In the genomic region with DNA sequence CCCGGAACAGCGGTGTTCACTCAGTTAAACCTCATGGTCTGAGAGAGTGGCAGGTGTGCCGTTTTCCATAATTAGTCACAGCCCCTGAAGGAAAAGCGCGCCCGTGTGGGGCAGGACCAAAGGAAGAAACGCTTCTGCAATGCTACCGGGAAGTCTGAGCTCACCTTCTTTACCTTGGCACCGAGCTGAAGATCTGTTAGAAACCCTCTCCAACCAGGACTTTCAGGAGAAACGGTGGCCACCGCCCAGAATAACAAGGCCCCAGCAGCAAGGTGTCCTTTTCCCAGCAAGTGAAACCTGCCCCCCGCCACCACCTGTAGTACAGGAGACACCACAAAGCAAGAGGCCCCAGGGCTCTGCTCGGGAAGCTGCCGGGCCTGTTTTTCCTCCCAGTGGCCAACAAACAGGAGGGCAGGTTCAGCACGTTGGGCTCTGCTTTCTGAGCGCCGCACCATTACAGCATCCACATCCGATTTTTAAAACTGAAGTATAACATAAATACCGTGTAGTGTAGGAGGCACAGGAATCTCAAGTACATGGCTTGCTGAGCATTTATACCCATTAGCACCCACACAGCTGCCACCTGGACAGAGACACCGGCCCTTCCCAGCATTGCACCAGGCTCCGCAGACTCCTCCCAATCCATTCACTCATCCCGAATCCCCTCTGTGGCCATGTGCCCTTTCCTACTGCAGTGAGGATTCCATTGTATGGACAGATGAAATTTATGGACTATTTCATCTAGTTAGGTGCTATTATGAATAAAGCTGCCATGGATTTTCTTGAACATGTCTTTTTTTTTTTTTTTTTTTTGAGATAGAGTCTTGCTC, we compare ENCODE assay signal across 13 cellular contexts.
DNase-seq lines count a peak whose midpoint lies in the region; TF ChIP-seq lines count a peak whose summit lies in the region.
"Had no signal": no experiment of that assay in that cellular context is flagged by ENCODE, and none has a peak within 500 bp of the region (broad histone marks: within the 10 kb centered on the region; RNA-seq: fewer than 3 reads in every experiment).

No MANE protein-coding gene starts in this region.

- TF ChIP-seq CTCF in transverse colon (IDR thresholded peaks at IDR 0.05) (no peak), vagina (IDR thresholded peaks at IDR 0.05) (no peak)

- WGBS in esophagus, 2 donors: 58 to 65% methylated on average over 22 of the region's 22 CpGs
- WGBS in transverse colon (ENCODE audit: low coverage in 1 of 2), 2 donors: 58 to 93% methylated on average over 4 to 22 of the region's 22 CpGs

- H3K36me3 ChIP-seq in esophagus (ENCODE audit: control insufficient read depth in 2 of 2, insufficient read depth in 2 of 2, low read length in 1 of 2): no peaks in the 10 kb centered on the region
- no peaks in the 10 kb centered on the region for H3K36me3 ChIP-seq in transverse colon
- no peaks in the 10 kb centered on the region for H3K36me3 ChIP-seq in vagina

- intact Hi-C loops in transverse colon (cut with DNase I; ENCODE audit: low total_unique reads): no loop called here
- intact Hi-C loops in vagina (cut with DNase I): no loop called here

- H3K27me3 ChIP-seq in esophagus (ENCODE audit: control insufficient read depth in 1 of 2, insufficient read depth in 2 of 2, low read length in 2 of 2) (no peaks in the 10 kb centered on the region), transverse colon (no peaks in the 10 kb centered on the region), vagina (no peaks in the 10 kb centered on the region)

- no peak for TF ChIP-seq EP300 in transverse colon (IDR thresholded peaks at IDR 0.05; ENCODE audit: low read depth)

- no peak for TF ChIP-seq POLR2A in transverse colon (IDR thresholded peaks at IDR 0.05)
- no peak for TF ChIP-seq POLR2A in vagina (IDR thresholded peaks at IDR 0.05)

- H3K4me1 ChIP-seq in esophagus (ENCODE audit: control insufficient read depth in 2 of 2, insufficient read depth in 2 of 2, low read length in 1 of 2): peaks cover 0 to 3% of the 10 kb centered on the region in 2 donors
- H3K4me1 ChIP-seq in transverse colon: no peaks in the 10 kb centered on the region
- H3K4me1 ChIP-seq in vagina: peaks cover 4% of the 10 kb centered on the region

- DNase-seq in ELF-1 (ENCODE audit: low read depth, low spot score): peak; percentile 95
- DNase-seq in NCI-H526 (lab: John Stamatoyannopoulos, UW): peak; percentile 82 to 89
- no peak for DNase-seq in KBM-7
- DNase-seq in transverse colon: no peak
- DNase-seq in HuH-7 (ENCODE audit: low spot score): no peak
- DNase-seq in vagina (ENCODE audit: extremely low spot score in 2 of 2): no peak
- DNase-seq: activated CD8-positive, alpha-beta T cell treated with anti-CD3 and anti-CD28 coated beads, Interleukin-2, amount 10 ng/mL, durations not matched to agents 7 days and 5 days; activated effector memory CD4-positive, alpha-beta T cell treated with Interleukin-2 at 50 U/mL for 16 hours; GDM1; GM23248; NCI-H446 treated with DMSO at 0.1 percent for 48 hours had no signal

- H3K4me3 ChIP-seq in esophagus (ENCODE audit: low read depth in 1 of 2, low read length in 2 of 2): peak overlapping the region; percentile 29 to 40
- H3K4me3 ChIP-seq in skin epidermis: peak overlapping the region in 5 of 7 experiments; percentile 14 to 39 (median 17)
- no peak overlapping the region for H3K4me3 ChIP-seq in transverse colon
- H3K4me3 ChIP-seq in vagina: peak overlapping the region in 1 of 2 donors; percentile 10
- H3K4me3 ChIP-seq: GM23248 had no signal

- H3K9me3 ChIP-seq in esophagus (ENCODE audit: control insufficient read depth in 2 of 2, insufficient read depth in 1 of 2, low read depth in 1 of 2, low read length in 1 of 2) (no peaks in the 10 kb centered on the region), transverse colon (no peaks in the 10 kb centered on the region), vagina (no peaks in the 10 kb centered on the region)

- in situ Hi-C loops in KBM-7 (cut with MboI; ENCODE audit: low pct_unique_long_range_greater_than_20kb, low sequenced_read_pairs): no loop called here
- in situ Hi-C loops in transverse colon (cut with MboI; ENCODE audit: low pct_ligation_motif_present in 1 of 4, low pct_unique_long_range_greater_than_20kb in 1 of 4, low sequenced_read_pairs in 3 of 4): no loop called here

- H3K27ac ChIP-seq in esophagus (ENCODE audit: low read depth in 2 of 2, low read length in 1 of 2) (peak overlapping the region; percentile 80 to 89), skin epidermis (peak overlapping the region in 18 of 21 experiments; percentile 16 to 88 (median 70)), transverse colon (no peak overlapping the region), vagina (no peak overlapping the region)
- H3K27ac ChIP-seq: GM23248 had no signal

Comparison
In these comparisons a context has a peak if more than half of its experiments do, and no peak if none do; other contexts are left out.
1. DNase-seq: peak in ELF-1 (single experiment) and NCI-H526 (2 of 2); none in KBM-7 (single experiment), transverse colon (single experiment), HuH-7 (single experiment) and vagina (0 of 2).
2. H3K27ac ChIP-seq: peak in esophagus (2 of 2) and skin epidermis (18 of 21); none in transverse colon (0 of 4) and vagina (single experiment).
3. H3K4me3 ChIP-seq: peak in esophagus (2 of 2) and skin epidermis (5 of 7); none in transverse colon (0 of 4).